Comparison of ENCODE assay signal across 7 cellular contexts in the genomic region with DNA sequence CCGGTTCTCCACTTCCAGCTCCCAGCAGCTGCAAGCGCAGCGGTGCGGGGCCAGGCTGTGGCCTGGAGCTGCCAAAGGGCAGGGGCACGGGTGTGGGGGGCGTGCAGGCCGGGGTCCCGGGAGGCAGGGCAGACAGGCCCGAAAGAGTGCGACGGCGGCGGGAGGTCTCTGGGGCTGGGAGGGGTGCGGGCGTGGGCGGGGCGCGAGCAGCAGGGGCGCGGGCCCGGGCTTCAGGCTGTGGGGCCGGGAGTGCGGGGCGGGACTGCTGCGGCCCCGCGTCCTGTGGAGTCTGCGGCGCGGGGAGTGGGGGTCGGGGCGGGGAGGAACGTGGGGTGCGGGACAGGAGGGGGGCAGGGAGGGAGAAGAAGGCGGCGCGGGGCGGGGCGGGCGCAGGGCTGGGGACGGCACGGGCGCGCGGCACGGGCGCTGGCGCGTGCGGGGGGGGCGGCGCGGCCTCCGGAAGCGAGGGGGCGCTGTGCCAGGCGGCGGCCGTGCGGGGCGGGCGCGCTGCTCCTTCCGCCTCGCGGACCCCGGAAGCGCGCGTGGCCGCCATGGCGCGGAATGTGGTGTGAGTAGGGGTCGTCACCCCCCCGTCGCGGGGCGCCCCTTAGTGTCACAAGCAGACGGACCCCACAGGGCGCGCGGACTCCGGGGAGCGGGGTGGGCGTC. TPM values are rescaled to one million over a fixed set of nuclear protein-coding genes. Genes with fewer than 3 reads are reported as not detected.
DNase-seq lines count a peak whose midpoint lies in the region; ATAC-seq and TF ChIP-seq lines count a peak whose summit lies in the region.

A gene (plus strand): TSS at position 521 of the 669 bp plus-strand sequence. CDS start 31 bp downstream, at position 552.

- ATAC-seq in HG03039 (IDR thresholded peaks at IDR 0.05; ENCODE audit: unreplicated experiment) (peak; percentile 54), left lung (peak; percentile 78), GM18867 (IDR thresholded peaks at IDR 0.05; ENCODE audit: unreplicated experiment) (no peak)

- TF ChIP-seq CTCF in left lung (IDR thresholded peaks at IDR 0.05): no peak

- no CpG with 5 or more reads among the region's 85 CpGs for WGBS in thymus

- H3K4me3 ChIP-seq in left lung: no peak within 1 kb of the TSS
- H3K4me3 ChIP-seq in thymus (ENCODE audit: low read length): no peak within 1 kb of the TSS

- no peak within 1 kb of the TSS for H3K27ac ChIP-seq in left lung
- H3K27ac ChIP-seq in thymus (ENCODE audit: low read depth): no peak within 1 kb of the TSS

- peak; percentile 33 for DNase-seq in activated naive CD4-positive, alpha-beta T cell treated with anti-CD3 and anti-CD28 coated beads, Interleukin-2, amount 50 U/mL, for 16 hours
- no peak for DNase-seq in left lung
- no peak for DNase-seq in AG08396 (ENCODE audit: low spot score)
- DNase-seq in medulla oblongata (ENCODE audit: extremely low spot score): no peak

- H3K27me3 ChIP-seq in left lung: no peaks in the 10 kb centered on the region
- H3K27me3 ChIP-seq in thymus (ENCODE audit: control insufficient read depth, insufficient read depth): no peaks in the 10 kb centered on the region

- no peaks in the 10 kb centered on the region for H3K36me3 ChIP-seq in left lung
- no peaks in the 10 kb centered on the region for H3K36me3 ChIP-seq in thymus (ENCODE audit: control insufficient read depth, insufficient read depth)

- H3K9me3 ChIP-seq in left lung (no peaks in the 10 kb centered on the region), thymus (ENCODE audit: control insufficient read depth) (no peaks in the 10 kb centered on the region)

- H3K4me1 ChIP-seq in left lung (no peaks in the 10 kb centered on the region), thymus (ENCODE audit: control insufficient read depth, insufficient read depth, low read length) (no peaks in the 10 kb centered on the region)

- intact Hi-C loops in left lung (cut with DNase I): no loop called here

RNA-seq across cellular contexts. Expression of the gene that starts here (rescaled TPM):
- total RNA-seq in left lung: 10 to 100 TPM; 62.2 to 71.6 TPM
- 75.9 TPM for polyA plus RNA-seq in thymus
